In genomic region chrY:19126889-19127288, GRCh38 we compare ENCODE assay signal across 32 cellular contexts.
"Had no signal": no experiment of that assay in that cellular context is flagged by ENCODE, and none has a peak within 500 bp of the region (broad histone marks: within the 10 kb centered on the region; RNA-seq: fewer than 3 reads in every experiment).

No MANE protein-coding gene starts in this region.

- H3K4me3 ChIP-seq: esophagus muscularis mucosa, heart right ventricle, prostate gland, smooth muscle cell, stomach, thyroid gland, upper lobe of left lung, vagina had no signal

- DNase-seq: activated CD4-positive, alpha-beta T cell treated with anti-CD3 and anti-CD28 coated beads for 48 hours; activated CD4-positive, alpha-beta T cell treated with anti-CD3 and anti-CD28 coated beads, Interleukin-2, amount 50 U/mL, for 48 hours; activated CD8-positive, alpha-beta memory T cell treated with anti-CD3 and anti-CD28 coated beads, Interleukin-2, amount 50 U/mL, for 4 hours; activated gamma-delta T cell; activated naive CD4-positive, alpha-beta T cell treated with anti-CD3 and anti-CD28 coated beads, Interleukin-2, amount 10 ng/mL, durations not matched to agents 7 days and 5 days; activated naive CD8-positive, alpha-beta T cell treated with anti-CD3 and anti-CD28 coated beads, Interleukin-2, amount 10 ng/mL, durations not matched to agents 7 days and 5 days; activated T-cell treated with anti-CD3 and anti-CD28 coated beads, Interleukin-2, amount 50 U/mL, for 1 hour; brain microvascular endothelial cell; caudate nucleus; cortex of kidney; effector memory CD8-positive, alpha-beta T cell; foreskin melanocyte; heart right ventricle; naive B cell; nephron progenitor cell; stimulated activated CD4-positive, alpha-beta T cell treated with anti-CD3 and anti-CD28 coated beads, Interleukin-1b, Interleukin-23, amount 100 ng/mL, for 48 hours; stimulated activated CD4-positive, alpha-beta T cell treated with anti-CD3 and anti-CD28 coated beads, Interleukin-4, amount 100 ng/mL, for 4 hours; stimulated activated CD8-positive, alpha-beta memory T cell treated with anti-CD3 and anti-CD28 coated beads, Interleukin-4, amount 100 ng/mL, for 48 hours; stomach; T-helper 2 cell; thyroid gland; upper lobe of left lung had no signal

- H3K27me3 ChIP-seq: brain microvascular endothelial cell, esophagus muscularis mucosa, heart right ventricle, neutrophil, stomach, thyroid gland, upper lobe of left lung, vagina had no signal

- H3K36me3 Mint-ChIP-seq: activated naive CD4-positive, alpha-beta T cell treated with anti-CD3 and anti-CD28 coated beads, Interleukin-2, amount 10 ng/mL, durations not matched to agents 7 days and 5 days; activated naive CD8-positive, alpha-beta T cell treated with anti-CD3 and anti-CD28 coated beads, Interleukin-2, amount 10 ng/mL, durations not matched to agents 7 days and 5 days; mesothelial cell of epicardium; naive B cell; stimulated activated memory B cell treated with anti-CD40 and anti-IgM and Interleukin-4, amounts not matched to agents 10 μg/mL and 1 μg/mL and 100 μg/mL, for 72 hours had no signal

- H3K27ac Mint-ChIP-seq: activated naive CD4-positive, alpha-beta T cell treated with anti-CD3 and anti-CD28 coated beads, Interleukin-2, amount 10 ng/mL, durations not matched to agents 7 days and 5 days; activated naive CD8-positive, alpha-beta T cell treated with anti-CD3 and anti-CD28 coated beads, Interleukin-2, amount 10 ng/mL, durations not matched to agents 7 days and 5 days; activated T-helper 1 cell treated with anti-CD3 and anti-CD28 coated beads, Interleukin-12 subunit alpha, Interleukin-12 subunit beta, Interleukin-2, Interleukin-4 antibody, amounts not matched to agents 30 ng/mL and 10 ng/mL and 1 ng/mL, durations not matched to agents 14 hours and 24 hours and 36 hours; effector memory CD8-positive, alpha-beta T cell; mesothelial cell of epicardium; nephron progenitor cell; stimulated activated memory B cell treated with anti-CD40 and anti-IgM and Interleukin-4, amounts not matched to agents 10 μg/mL and 1 μg/mL and 100 μg/mL, for 72 hours had no signal

- FAIRE-seq: astrocyte, endothelial cell of umbilical vein had no signal

- H3K36me3 ChIP-seq: brain microvascular endothelial cell, esophagus muscularis mucosa, heart right ventricle, neutrophil, prostate gland, stomach, thyroid gland, upper lobe of left lung, vagina had no signal

- H3K27me3 Mint-ChIP-seq: effector memory CD8-positive, alpha-beta T cell; stimulated activated memory B cell treated with anti-CD40 and anti-IgM and Interleukin-4, amounts not matched to agents 10 μg/mL and 1 μg/mL and 100 μg/mL, for 72 hours had no signal

- H3K4me1 Mint-ChIP-seq: mesothelial cell of epicardium; nephron progenitor cell; stimulated activated memory B cell treated with anti-CD40 and anti-IgM and Interleukin-4, amounts not matched to agents 10 μg/mL and 1 μg/mL and 100 μg/mL, for 72 hours had no signal

- H3K4me3 Mint-ChIP-seq: activated naive CD4-positive, alpha-beta T cell treated with anti-CD3 and anti-CD28 coated beads, Interleukin-2, amount 10 ng/mL, durations not matched to agents 7 days and 5 days; activated naive CD8-positive, alpha-beta T cell treated with anti-CD3 and anti-CD28 coated beads, Interleukin-2, amount 10 ng/mL, durations not matched to agents 7 days and 5 days; activated T-helper 1 cell treated with anti-CD3 and anti-CD28 coated beads, Interleukin-12 subunit alpha, Interleukin-12 subunit beta, Interleukin-2, Interleukin-4 antibody, amounts not matched to agents 30 ng/mL and 10 ng/mL and 1 ng/mL, durations not matched to agents 14 hours and 24 hours and 36 hours; effector memory CD8-positive, alpha-beta T cell; mesothelial cell of epicardium; naive B cell; nephron progenitor cell; stimulated activated memory B cell treated with anti-CD40 and anti-IgM and Interleukin-4, amounts not matched to agents 10 μg/mL and 1 μg/mL and 100 μg/mL, for 72 hours had no signal

- H3K9me3 Mint-ChIP-seq: activated naive CD4-positive, alpha-beta T cell treated with anti-CD3 and anti-CD28 coated beads, Interleukin-2, amount 10 ng/mL, durations not matched to agents 7 days and 5 days; activated naive CD8-positive, alpha-beta T cell treated with anti-CD3 and anti-CD28 coated beads, Interleukin-2, amount 10 ng/mL, durations not matched to agents 7 days and 5 days; activated T-helper 1 cell treated with anti-CD3 and anti-CD28 coated beads, Interleukin-12 subunit alpha, Interleukin-12 subunit beta, Interleukin-2, Interleukin-4 antibody, amounts not matched to agents 30 ng/mL and 10 ng/mL and 1 ng/mL, durations not matched to agents 14 hours and 24 hours and 36 hours; mesothelial cell of epicardium; naive B cell; nephron progenitor cell; stimulated activated memory B cell treated with anti-CD40 and anti-IgM and Interleukin-4, amounts not matched to agents 10 μg/mL and 1 μg/mL and 100 μg/mL, for 72 hours had no signal
